ENCODE assay signal across 8 cellular contexts in the genomic region with DNA sequence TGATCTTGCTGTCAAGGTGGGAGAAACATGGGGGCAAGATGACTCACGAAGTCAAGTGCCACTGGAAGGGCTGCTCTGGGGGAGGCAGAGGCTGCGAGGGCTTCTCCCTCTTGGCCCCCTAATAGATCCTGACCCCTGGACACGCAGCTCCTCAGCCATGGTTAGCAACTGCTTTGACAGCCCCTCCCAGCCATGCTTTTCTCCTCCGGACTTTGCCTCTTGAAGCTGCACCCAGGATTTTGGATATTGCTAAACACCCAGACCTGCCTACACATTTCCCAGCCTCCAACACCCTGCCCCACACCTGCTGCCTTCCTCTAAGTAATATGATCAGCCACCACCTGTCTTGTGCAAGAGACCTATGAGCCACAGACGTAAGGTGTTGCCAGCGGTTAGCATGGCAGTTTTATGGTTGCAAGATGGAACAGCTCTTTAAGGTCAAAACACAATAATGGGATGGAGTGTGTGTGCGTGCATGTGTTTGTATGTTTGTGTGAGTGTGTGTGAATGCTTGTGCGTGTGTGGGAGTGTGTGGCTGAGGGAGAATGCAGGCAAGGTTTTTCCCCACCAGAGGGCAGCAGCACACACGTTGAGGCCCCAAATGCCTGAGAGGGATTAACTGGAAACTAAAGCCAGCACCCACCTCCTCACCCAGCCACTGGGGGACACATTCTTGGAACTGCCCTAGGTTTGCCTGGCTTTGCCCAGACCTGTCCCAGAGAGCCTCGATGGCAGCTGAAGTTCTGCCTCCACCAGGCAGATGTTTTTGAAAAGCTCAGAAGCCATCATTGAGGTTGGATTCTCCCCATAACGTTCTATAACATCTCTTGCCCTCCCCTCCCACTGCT. TPM values are rescaled to one million over a fixed set of nuclear protein-coding genes. Genes with fewer than 3 reads are reported as not detected.
DNase-seq lines count a peak whose midpoint lies in the region; ATAC-seq lines count a peak whose summit lies in the region.

No MANE protein-coding gene starts in this region.

- DNase-seq in 8988T (peak; percentile 87), GM23248 (peak; percentile 77), NCI-H345 (lab: John Stamatoyannopoulos, UW) (peak; percentile 84), cerebellum (ENCODE audit: low spot score) (peak; percentile 83), left colon (peak; percentile 77 to 87)
- DNase-seq in stimulated activated CD4-positive, alpha-beta T cell treated with anti-CD3 and anti-CD28 coated beads, Interleukin-1b, Interleukin-23, amount 100 ng/mL, for 48 hours, result peak; percentile 66

- H3F3A ChIP-seq in GM23248 (ENCODE audit: insufficient read depth), result no peaks in the 10 kb centered on the region

- no peaks in the 10 kb centered on the region for H3K9me3 ChIP-seq in GM23248 (ENCODE audit: low read depth)

- ATAC-seq in activated CD4-positive, CD25-positive, alpha-beta regulatory T cell treated with anti-CD3 and anti-CD28 coated beads, Interleukin-2, amount 50 U/mL, for 24 hours, result peak; percentile 69 to 73
- ATAC-seq in left colon (peak; percentile 76), HG03469 (IDR thresholded peaks at IDR 0.05; ENCODE audit: unreplicated experiment) (no peak)

- no peak overlapping the region for H3K4me3 ChIP-seq in GM23248

- no peak overlapping the region for H2AFZ ChIP-seq in GM23248

- no peak overlapping the region for H3K27ac ChIP-seq in GM23248

- H3K36me3 ChIP-seq in GM23248 (ENCODE audit: low read depth), result no peaks in the 10 kb centered on the region

- intact Hi-C loops in left colon (cut with DNase I, micrococcal nuclease), result no loop called here

- H3K9me2 ChIP-seq in GM23248 (ENCODE audit: insufficient read depth), result no peaks in the 10 kb centered on the region

- peaks cover 9% of the 10 kb centered on the region for H3K4me1 ChIP-seq in GM23248 (ENCODE audit: insufficient read depth)

- no peaks in the 10 kb centered on the region for H3K79me2 ChIP-seq in GM23248 (ENCODE audit: insufficient read depth)

- no peaks in the 10 kb centered on the region for H4K20me1 ChIP-seq in GM23248 (ENCODE audit: insufficient read depth)

- no peak overlapping the region for H3K9ac ChIP-seq in GM23248

- 0 out of 2 replicates have a peak, but pooled peaks cover 6% of the 10 kb centered on the region for H3K27me3 ChIP-seq in GM23248 (replicated peaks; ENCODE audit: insufficient read depth)

- in situ Hi-C loops in GM23248 (cut with MboI), result no loop called here

- no peak overlapping the region for H3K4me2 ChIP-seq in GM23248 (ENCODE audit: unreplicated experiment)

- WGBS in GM23248 (ENCODE audit: low coverage in 1 of 2, low lambda C conversion rate in 2 of 2, missing lambda C conversion rate in 2 of 2), 2 experiments, result 10 to 17% methylated on average over 10 to 11 of the region's 11 CpGs

RNA-seq across cellular contexts. Expression of a gene that starts 2.5 kb away (rescaled TPM):
- total RNA-seq in GM23248 (2014; rRNA removed; shearing (Covaris generic)), result not detected in 2 replicates
- polyA plus RNA-seq in GM23248 (2016; fragmentation: Nextera tagmentation; extraction: Ambion mirVana), result 0.08 TPM in 1 of 2 replicates, not detected in the other
- total RNA-seq in cerebellum (0.27 TPM), left colon (1 to 10 TPM in 1 of 2 donors, under 1 TPM in 1; 0.45 to 2.4 TPM)

RNA-seq across cellular contexts. Expression of a gene that starts 32.7 kb away (rescaled TPM):
- 11.4 and 31.7 TPM in 2 replicates for total RNA-seq in GM23248 (2014; rRNA removed; shearing (Covaris generic))
- polyA plus RNA-seq in GM23248 (2016; fragmentation: Nextera tagmentation; extraction: Ambion mirVana), result 134 and 138 TPM in 2 replicates
- total RNA-seq in cerebellum, result 26.4 TPM
- total RNA-seq in left colon, result 10 to 100 TPM; 40.5 to 52.6 TPM

RNA-seq across cellular contexts. Expression of a gene that starts 44.7 kb away (rescaled TPM):
- 67.5 and 79.0 TPM in 2 replicates for total RNA-seq in GM23248 (2014; rRNA removed; shearing (Covaris generic))
- 20.1 and 21.5 TPM in 2 replicates for polyA plus RNA-seq in GM23248 (2016; fragmentation: Nextera tagmentation; extraction: Ambion mirVana)
- total RNA-seq in cerebellum (37.0 TPM), left colon (10 to 100 TPM; 62.6 to 66.7 TPM)

RNA-seq across cellular contexts. Expression of a gene that starts 59.6 kb away (rescaled TPM):
- not detected in 2 replicates for total RNA-seq in GM23248 (2014; rRNA removed; shearing (Covaris generic))
- not detected in 2 replicates for polyA plus RNA-seq in GM23248 (2016; fragmentation: Nextera tagmentation; extraction: Ambion mirVana)
- total RNA-seq in cerebellum (not detected), left colon (not detected)
